ENCODE assay signal across 13 cellular contexts in the genomic region with DNA sequence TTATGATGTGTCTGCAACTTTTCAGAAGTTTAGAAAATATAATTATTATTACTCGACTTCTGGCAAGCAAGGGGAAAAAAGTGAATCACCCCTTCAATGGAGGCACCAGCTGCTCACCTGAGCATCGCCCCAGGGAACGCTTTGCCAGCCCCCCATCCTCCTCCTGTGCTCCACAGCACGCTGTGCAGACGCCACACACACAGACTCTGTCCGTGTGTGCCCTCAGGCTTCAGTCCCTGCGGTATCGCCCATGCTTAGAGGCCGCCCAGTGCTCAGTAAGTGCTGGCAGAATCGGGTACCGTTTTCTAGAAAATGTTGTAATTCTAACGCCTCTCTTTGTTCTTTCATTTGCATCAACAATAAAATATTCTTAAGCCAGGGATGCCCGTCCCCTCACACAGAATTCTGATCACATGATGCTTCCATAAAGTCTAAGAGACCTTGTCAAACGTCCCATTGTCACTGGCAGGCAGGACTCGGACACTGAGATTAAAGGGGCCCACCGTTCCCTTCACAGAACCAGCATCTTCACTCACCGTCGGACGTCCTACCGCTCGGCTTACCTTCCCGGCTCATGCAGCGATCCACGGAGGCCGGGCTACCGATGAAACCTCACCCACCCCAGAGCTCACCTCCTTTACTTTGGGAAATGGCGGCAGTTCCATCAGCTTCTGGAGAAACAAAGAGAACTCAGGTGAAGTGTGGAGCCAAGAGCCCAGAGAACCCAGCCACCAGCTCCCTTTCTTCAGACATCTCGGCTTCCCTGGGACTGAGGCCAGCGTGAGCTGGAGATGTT.
DNase-seq lines count a peak whose midpoint lies in the region; ATAC-seq and TF ChIP-seq lines count a peak whose summit lies in the region.
"Had no signal": no experiment of that assay in that cellular context is flagged by ENCODE, and none has a peak within 500 bp of the region (broad histone marks: within the 10 kb centered on the region; RNA-seq: fewer than 3 reads in every experiment).

No MANE protein-coding gene starts in this region.

- no peak for ATAC-seq in GM19324 (IDR thresholded peaks at IDR 0.05; ENCODE audit: low FRiP score, unreplicated experiment)
- no peak for ATAC-seq in foreskin keratinocyte

- no peak for TF ChIP-seq CTCF in osteocyte (IDR thresholded peaks at IDR 0.05)
- TF ChIP-seq CTCF in foreskin keratinocyte (conservative IDR thresholded peaks at IDR 0.05) = no peak

- DNase-seq in D341Med (ENCODE audit: low spot score) (peak; percentile 20), NCI-H69 (lab: John Stamatoyannopoulos, UW) (peak; percentile 58), immature natural killer cell (no peak), osteocyte (ENCODE audit: extremely low spot score, unreplicated experiment) (peak; percentile 80), foreskin keratinocyte (no peak), NCI-H2196 treated with DMSO at 0.1 percent for 48 hours (lab: John Stamatoyannopoulos, UW; ENCODE audit: unreplicated experiment) (no peak), CD1c-positive myeloid dendritic cell (ENCODE audit: extremely low spot score) (no peak)
- DNase-seq: H9, NCI-H1105 treated with DMSO at 0.1 percent for 48 hours, NCI-H187, NCI-H2171, SIG-M5 had no signal

- H3K27ac ChIP-seq in foreskin keratinocyte = no peak overlapping the region

- H3K36me3 Mint-ChIP-seq in immature natural killer cell (peaks cover 4 to 8% (median 4%) of the 10 kb centered on the region in 3 donors), osteocyte (ENCODE audit: unreplicated experiment) (no peaks in the 10 kb centered on the region)

- peaks cover 5% of the 10 kb centered on the region for H3K4me1 ChIP-seq in foreskin keratinocyte

- H3K27ac Mint-ChIP-seq in immature natural killer cell (peak overlapping the region in 2 of 6 donors; percentile 12 to 42), osteocyte (ENCODE audit: unreplicated experiment) (no peak overlapping the region)
- H3K27ac Mint-ChIP-seq: H9 had no signal

- no peaks in the 10 kb centered on the region for H3K27me3 ChIP-seq in foreskin keratinocyte

- H3K4me1 Mint-ChIP-seq in immature natural killer cell (peaks cover 44 to 48% of the 10 kb centered on the region in 2 donors), osteocyte (ENCODE audit: unreplicated experiment) (no peaks in the 10 kb centered on the region)
- H3K4me1 Mint-ChIP-seq: H9 had no signal

- H3K4me3 Mint-ChIP-seq in immature natural killer cell = peak overlapping the region; percentile 15 to 53 (median 43)
- H3K4me3 Mint-ChIP-seq in osteocyte (ENCODE audit: unreplicated experiment) = no peak overlapping the region
- H3K4me3 Mint-ChIP-seq: H9 had no signal

- H3K27me3 Mint-ChIP-seq in immature natural killer cell (ENCODE audit: low read depth in 3 of 3) (peaks cover 19 to 34% (median 24%) of the 10 kb centered on the region in 3 donors), osteocyte (ENCODE audit: unreplicated experiment) (no peaks in the 10 kb centered on the region)

- H3K9me3 Mint-ChIP-seq in immature natural killer cell = peaks cover 4 to 7% (median 5%) of the 10 kb centered on the region in 6 donors
- peaks cover 15% of the 10 kb centered on the region for H3K9me3 Mint-ChIP-seq in osteocyte (ENCODE audit: unreplicated experiment)

Comparison
In these comparisons a context has a peak if more than half of its experiments do, and no peak if none do; other contexts are left out.
1. DNase-seq: peak in D341Med (single experiment), NCI-H69 (single experiment) and osteocyte (single experiment); none in immature natural killer cell (0 of 3), foreskin keratinocyte (0 of 2), NCI-H2196 treated with DMSO at 0.1 percent for 48 hours (single experiment) and CD1c-positive myeloid dendritic cell (single experiment).